Comparison of ENCODE assay signal across 7 cellular contexts in genomic region chr4:2786152-2786671, GRCh38. TPM values are rescaled to one million over a fixed set of nuclear protein-coding genes. Genes with fewer than 3 reads are reported as not detected.
DNase-seq lines count a peak whose midpoint lies in the region; ATAC-seq and TF ChIP-seq lines count a peak whose summit lies in the region.

No MANE protein-coding gene starts in this region.

- H3K27ac ChIP-seq in naive thymus-derived CD4-positive, alpha-beta T cell (ENCODE audit: low read depth, low read length) = peak overlapping the region; percentile 80
- no peak overlapping the region for H3K27ac ChIP-seq in suprapubic skin

- no peaks in the 10 kb centered on the region for H3K36me3 ChIP-seq in naive thymus-derived CD4-positive, alpha-beta T cell (ENCODE audit: control insufficient read depth in 2 of 3, insufficient read depth in 3 of 3, low read length in 3 of 3)
- no peaks in the 10 kb centered on the region for H3K36me3 ChIP-seq in suprapubic skin

- CTCF ChIA-PET in naive thymus-derived CD4-positive, alpha-beta T cell (lab: Charles Lee) = interaction anchor here (0.9 kb wide), 1 partner anchor 26 kb away, joined by 3 read pairs; no protein-coding TSS in a partner anchor
- CTCF ChIA-PET in HEK293T (lab: Yijun Ruan, JAX) = no interaction called here

- peaks cover 5 to 25% (median 11%) of the 10 kb centered on the region in 11 donors for H3K9me3 Mint-ChIP-seq in naive thymus-derived CD4-positive, alpha-beta T cell

- TF ChIP-seq CTCF in NB4 (IDR thresholded peaks at IDR 0.05; ENCODE audit: low read depth, low read length) (no peak), suprapubic skin (IDR thresholded peaks at IDR 0.05) (no peak)

- H3K4me1 Mint-ChIP-seq in naive thymus-derived CD4-positive, alpha-beta T cell = peaks cover 20 to 49% (median 37%) of the 10 kb centered on the region in 7 donors

- no peak overlapping the region for H3K4me3 ChIP-seq in NB4 (ENCODE audit: low read depth, low read length)
- no peak overlapping the region for H3K4me3 ChIP-seq in naive thymus-derived CD4-positive, alpha-beta T cell (ENCODE audit: low read length)
- no peak overlapping the region for H3K4me3 ChIP-seq in suprapubic skin

- intact Hi-C loops in naive thymus-derived CD4-positive, alpha-beta T cell (cut with micrococcal nuclease) = loop anchor here (2.0 to 5.0 kb wide), 2 partner anchors 39 to 66 kb away; no protein-coding TSS in a partner anchor

- H3K4me1 ChIP-seq in naive thymus-derived CD4-positive, alpha-beta T cell (ENCODE audit: control insufficient read depth in 2 of 2, insufficient read depth in 2 of 2, low read length in 2 of 2) = peaks cover 25 to 30% of the 10 kb centered on the region in 2 donors
- H3K4me1 ChIP-seq in suprapubic skin = peaks cover 15% of the 10 kb centered on the region

- peak; percentile 80 for ATAC-seq in naive thymus-derived CD4-positive, alpha-beta T cell
- no peak for ATAC-seq in GM18870 (IDR thresholded peaks at IDR 0.05; ENCODE audit: unreplicated experiment)

- no peaks in the 10 kb centered on the region for H3K27me3 ChIP-seq in naive thymus-derived CD4-positive, alpha-beta T cell (ENCODE audit: control insufficient read depth in 2 of 2, insufficient read depth in 2 of 2, low read length in 2 of 2)
- H3K27me3 ChIP-seq in suprapubic skin = no peaks in the 10 kb centered on the region

- peaks cover 0 to 15% (median 3%) of the 10 kb centered on the region in 5 donors for H3K36me3 Mint-ChIP-seq in naive thymus-derived CD4-positive, alpha-beta T cell

- WGBS in suprapubic skin = 82% methylated on average over 6 of the region's 7 CpGs

- peaks cover 0 to 16% (median 0%) of the 10 kb centered on the region in 5 donors for H3K27me3 Mint-ChIP-seq in naive thymus-derived CD4-positive, alpha-beta T cell

- POLR2A ChIA-PET in naive thymus-derived CD4-positive, alpha-beta T cell (lab: Charles Lee) = interaction anchor here (0.7 to 1.3 kb wide), 4 partner anchors 14 to 52 kb away, joined by 3 to 5 read pairs (median 4); no protein-coding TSS in a partner anchor
- POLR2A ChIA-PET in HEK293T (lab: Yijun Ruan, JAX) = interaction anchor here (0.6 to 2.0 kb wide), 2 partner anchors 32 to 184 kb away, joined by 4 to 7 read pairs; no protein-coding TSS in a partner anchor

- peak overlapping the region in 6 of 10 donors; percentile 37 to 73 (median 58) for H3K4me3 Mint-ChIP-seq in naive thymus-derived CD4-positive, alpha-beta T cell

- peaks cover 0 to 8% (median 0%) of the 10 kb centered on the region in 3 experiments for H3K9me3 ChIP-seq in naive thymus-derived CD4-positive, alpha-beta T cell (ENCODE audit: control insufficient read depth in 2 of 3, low read length in 3 of 3)
- no peaks in the 10 kb centered on the region for H3K9me3 ChIP-seq in suprapubic skin

- TF ChIP-seq POLR2A in NB4 (IDR thresholded peaks at IDR 0.05; ENCODE audit: extremely low read depth, insufficient read length) = no peak
- no peak for TF ChIP-seq POLR2A in suprapubic skin (IDR thresholded peaks at IDR 0.05)

- peak; percentile 20 for DNase-seq in NB4 (ENCODE audit: low read depth)
- peak; percentile 60 for DNase-seq in activated T-cell treated with anti-CD3 and anti-CD28 coated beads for 48 hours (ENCODE audit: low read depth)
- DNase-seq in naive thymus-derived CD4-positive, alpha-beta T cell = peak in 7 of 9 donors; percentile 36 to 88 (median 48)
- peak; percentile 44 to 66 for DNase-seq in suprapubic skin (ENCODE audit: low spot score in 2 of 2)
- DNase-seq in dedifferentiated amniotic fluid mesenchymal stem cell (ENCODE audit: extremely low spot score) = no peak
- no peak for DNase-seq in HEK293T (ENCODE audit: extremely low spot score)

- TF ChIP-seq EP300 in suprapubic skin (IDR thresholded peaks at IDR 0.05) = no peak

- H3K27ac Mint-ChIP-seq in naive thymus-derived CD4-positive, alpha-beta T cell = peak overlapping the region; percentile 80 to 97 (median 88)

TF ChIP-seq in HEK293T, 16 proteins besides CTCF, POLR2A, EP300 and RAD21:
- TF ChIP-seq HDGF (IDR thresholded peaks at IDR 0.05; ENCODE audit: borderline replicate concordance) = no peak
- no peak for TF ChIP-seq FOXA1 (IDR thresholded peaks at IDR 0.05)
- no peak for TF ChIP-seq ARNT (IDR thresholded peaks at IDR 0.05)
TF ChIP-seq in HEK293T: peak in this region for 0.

RNA-seq across cellular contexts. Expression of gene SH3BP2, which starts 6.7 kb away (rescaled TPM):
- total RNA-seq in naive thymus-derived CD4-positive, alpha-beta T cell = 100 to 1,000 TPM in 1 of 5 experiments, 10 to 100 TPM in 4; 22.7 to 269 (median 59.6) TPM
- polyA plus RNA-seq in naive thymus-derived CD4-positive, alpha-beta T cell = 10 to 100 TPM in 1 of 2 donors, 1 to 10 TPM in 1; 5.9 to 11.3 TPM
- 100 to 1,000 TPM; 116 to 709 (median 162) TPM for total RNA-seq in suprapubic skin

RNA-seq across cellular contexts. Expression of gene TNIP2, which starts 30.1 kb away (rescaled TPM):
- 10 to 100 TPM; 39.4 to 56.0 (median 43.6) TPM for total RNA-seq in naive thymus-derived CD4-positive, alpha-beta T cell
- 10 to 100 TPM; 33.6 to 55.3 TPM for polyA plus RNA-seq in naive thymus-derived CD4-positive, alpha-beta T cell
- 10 to 100 TPM; 21.8 to 36.0 (median 30.8) TPM for total RNA-seq in suprapubic skin

RNA-seq across cellular contexts. Expression of gene ADD1, which starts 57.4 kb away (rescaled TPM):
- 100 to 1,000 TPM; 211 to 300 (median 282) TPM for total RNA-seq in naive thymus-derived CD4-positive, alpha-beta T cell
- polyA plus RNA-seq in naive thymus-derived CD4-positive, alpha-beta T cell = 100 to 1,000 TPM; 152 to 164 TPM
- 100 to 1,000 TPM; 122 to 299 (median 196) TPM for total RNA-seq in suprapubic skin

Comparison
In these comparisons a context has a peak if more than half of its experiments do, and no peak if none do; other contexts are left out.
1. DNase-seq: peak in NB4 (single experiment), activated T-cell treated with anti-CD3 and anti-CD28 coated beads for 48 hours (single experiment), naive thymus-derived CD4-positive, alpha-beta T cell (7 of 9) and suprapubic skin (2 of 2); none in dedifferentiated amniotic fluid mesenchymal stem cell (single experiment) and HEK293T (single experiment).